In genomic region chr22:44398791-44399190, GRCh38 we compare ENCODE assay signal across 21 cellular contexts.
DNase-seq lines count a peak whose midpoint lies in the region; ATAC-seq and TF ChIP-seq lines count a peak whose summit lies in the region.
"Had no signal": no experiment of that assay in that cellular context is flagged by ENCODE, and none has a peak within 500 bp of the region (broad histone marks: within the 10 kb centered on the region; RNA-seq: fewer than 3 reads in every experiment).

No MANE protein-coding gene starts in this region.

- H3K36me3 ChIP-seq in upper lobe of left lung = no peaks in the 10 kb centered on the region
- no peaks in the 10 kb centered on the region for H3K36me3 ChIP-seq in Karpas-422 (ENCODE audit: insufficient read depth, low read length)
- H3K36me3 ChIP-seq: breast epithelium, lower lobe of right lung, suprapubic skin had no signal

- TF ChIP-seq CTCF in chondrocyte (IDR thresholded peaks at IDR 0.05) (no peak), upper lobe of left lung (IDR thresholded peaks at IDR 0.05) (no peak)

- TF ChIP-seq POLR2A in upper lobe of left lung (IDR thresholded peaks at IDR 0.05) = no peak

- no peak overlapping the region for H3K4me3 ChIP-seq in upper lobe of left lung
- H3K4me3 ChIP-seq in Karpas-422 (ENCODE audit: low read length) = no peak overlapping the region
- H3K4me3 ChIP-seq: breast epithelium, hepatocyte, lower lobe of right lung, suprapubic skin had no signal

- no peaks in the 10 kb centered on the region for H3K36me3 Mint-ChIP-seq in activated naive CD8-positive, alpha-beta T cell treated with anti-CD3 and anti-CD28 coated beads, Interleukin-2, amount 10 ng/mL, durations not matched to agents 7 days and 5 days
- no peaks in the 10 kb centered on the region for H3K36me3 Mint-ChIP-seq in activated naive CD8-positive, alpha-beta T cell treated with anti-CD3 and anti-CD28 coated beads, Interleukin-2, amount 50 U/mL, for 24 hours (ENCODE audit: low read depth)
- H3K36me3 Mint-ChIP-seq in chondrocyte (ENCODE audit: low read depth) = no peaks in the 10 kb centered on the region

- H2AFZ ChIP-seq in Karpas-422 (ENCODE audit: low read length) = no peak overlapping the region
- H2AFZ ChIP-seq: hepatocyte had no signal

- H3K4me1 ChIP-seq in upper lobe of left lung (no peaks in the 10 kb centered on the region), Karpas-422 (ENCODE audit: low read length) (no peaks in the 10 kb centered on the region)
- H3K4me1 ChIP-seq: breast epithelium, lower lobe of right lung had no signal

- H3K4me3 Mint-ChIP-seq in activated naive CD8-positive, alpha-beta T cell treated with anti-CD3 and anti-CD28 coated beads, Interleukin-2, amount 10 ng/mL, durations not matched to agents 7 days and 5 days = no peak overlapping the region
- no peak overlapping the region for H3K4me3 Mint-ChIP-seq in activated naive CD8-positive, alpha-beta T cell treated with anti-CD3 and anti-CD28 coated beads, Interleukin-2, amount 50 U/mL, for 24 hours
- H3K4me3 Mint-ChIP-seq in chondrocyte (ENCODE audit: unreplicated experiment) = no peak overlapping the region
- H3K4me3 Mint-ChIP-seq: activated CD8-positive, alpha-beta T cell treated with anti-CD3 and anti-CD28 coated beads for 36 hours; dendritic cell treated with granulocyte-macrophage colony-stimulating factor and Interleukin-4, amounts not matched to agents 40 ng/mL and 50 ng/mL, for 4 days; T-helper 17 cell had no signal

- H3K9me3 Mint-ChIP-seq in activated naive CD8-positive, alpha-beta T cell treated with anti-CD3 and anti-CD28 coated beads, Interleukin-2, amount 10 ng/mL, durations not matched to agents 7 days and 5 days = no peaks in the 10 kb centered on the region
- H3K9me3 Mint-ChIP-seq in activated naive CD8-positive, alpha-beta T cell treated with anti-CD3 and anti-CD28 coated beads, Interleukin-2, amount 50 U/mL, for 24 hours = no peaks in the 10 kb centered on the region
- no peaks in the 10 kb centered on the region for H3K9me3 Mint-ChIP-seq in chondrocyte (ENCODE audit: low read depth)
- H3K9me3 Mint-ChIP-seq: activated CD8-positive, alpha-beta T cell treated with anti-CD3 and anti-CD28 coated beads for 36 hours; CD8-positive, alpha-beta memory T cell; dendritic cell treated with granulocyte-macrophage colony-stimulating factor and Interleukin-4, amounts not matched to agents 40 ng/mL and 50 ng/mL, for 4 days had no signal

- H3K9ac ChIP-seq in Karpas-422 (ENCODE audit: low read length) = no peak overlapping the region

- no peak overlapping the region for H3K4me2 ChIP-seq in Karpas-422 (ENCODE audit: low read depth, low read length, poor library complexity, severe bottlenecking)
- H3K4me2 ChIP-seq: hepatocyte had no signal

- H4K20me1 ChIP-seq in Karpas-422 (ENCODE audit: insufficient read depth, low read depth, low read length) = no peaks in the 10 kb centered on the region

- no peak overlapping the region for H3K27ac ChIP-seq in upper lobe of left lung
- no peak overlapping the region for H3K27ac ChIP-seq in Karpas-422 (ENCODE audit: low read length)
- H3K27ac ChIP-seq: breast epithelium, hepatocyte, lower lobe of right lung, suprapubic skin had no signal

- no peak overlapping the region for H3K27ac Mint-ChIP-seq in activated naive CD8-positive, alpha-beta T cell treated with anti-CD3 and anti-CD28 coated beads, Interleukin-2, amount 10 ng/mL, durations not matched to agents 7 days and 5 days
- H3K27ac Mint-ChIP-seq in activated naive CD8-positive, alpha-beta T cell treated with anti-CD3 and anti-CD28 coated beads, Interleukin-2, amount 50 U/mL, for 24 hours = no peak overlapping the region
- no peak overlapping the region for H3K27ac Mint-ChIP-seq in chondrocyte (ENCODE audit: unreplicated experiment)
- H3K27ac Mint-ChIP-seq: activated CD8-positive, alpha-beta T cell treated with anti-CD3 and anti-CD28 coated beads for 36 hours; dendritic cell treated with granulocyte-macrophage colony-stimulating factor and Interleukin-4, amounts not matched to agents 40 ng/mL and 50 ng/mL, for 4 days; T-helper 17 cell had no signal

- peaks cover 2% of the 10 kb centered on the region for H3K4me1 Mint-ChIP-seq in activated naive CD8-positive, alpha-beta T cell treated with anti-CD3 and anti-CD28 coated beads, Interleukin-2, amount 10 ng/mL, durations not matched to agents 7 days and 5 days
- no peaks in the 10 kb centered on the region for H3K4me1 Mint-ChIP-seq in activated naive CD8-positive, alpha-beta T cell treated with anti-CD3 and anti-CD28 coated beads, Interleukin-2, amount 50 U/mL, for 24 hours
- H3K4me1 Mint-ChIP-seq in chondrocyte (ENCODE audit: low read depth) = peaks cover 4% of the 10 kb centered on the region

- POLR2A ChIA-PET in activated naive CD8-positive, alpha-beta T cell treated with anti-CD3 and anti-CD28 coated beads, Interleukin-2, amount 10 ng/mL, durations not matched to agents 7 days and 5 days (lab: Charles Lee) = no interaction called here

- DNase-seq in activated naive CD8-positive, alpha-beta T cell treated with anti-CD3 and anti-CD28 coated beads, Interleukin-2, amount 10 ng/mL, durations not matched to agents 7 days and 5 days = peak; percentile 9
- DNase-seq in activated naive CD8-positive, alpha-beta T cell treated with anti-CD3 and anti-CD28 coated beads, Interleukin-2, amount 50 U/mL, for 24 hours = no peak
- DNase-seq in chondrocyte (ENCODE audit: low spot score) = peak; percentile 49
- peak; percentile 71 for DNase-seq in mesenteric fat pad (ENCODE audit: low spot score)
- DNase-seq in upper lobe of left lung = peak; percentile 7 to 25
- no peak for DNase-seq in activated CD4-positive, alpha-beta T cell treated with anti-CD3 and anti-CD28 coated beads, Interleukin-2, amount 50 U/mL, for 48 hours
- no peak for DNase-seq in Karpas-422
- DNase-seq: activated CD8-positive, alpha-beta T cell treated with anti-CD3 and anti-CD28 coated beads for 36 hours; CD8-positive, alpha-beta memory T cell; DMS53; IMR-90; NCI-H187; NCI-H226; NCI-H82 had no signal

- 67 to 69% methylated on average over 4 to 7 of the region's 7 CpGs for WGBS in upper lobe of left lung, 2 donors

- no peak for TF ChIP-seq EP300 in upper lobe of left lung (IDR thresholded peaks at IDR 0.05)

- no peaks in the 10 kb centered on the region for H3K9me2 ChIP-seq in Karpas-422 (replicated peaks; ENCODE audit: insufficient read depth, low read length)

- no peaks in the 10 kb centered on the region for H3K79me2 ChIP-seq in Karpas-422 (ENCODE audit: low read length)
- H3K79me2 ChIP-seq: hepatocyte had no signal

- no peak for ATAC-seq in activated naive CD8-positive, alpha-beta T cell treated with anti-CD3 and anti-CD28 coated beads, Interleukin-2, amount 10 ng/mL, durations not matched to agents 7 days and 5 days (ENCODE audit: low read depth)
- no peak for ATAC-seq in activated naive CD8-positive, alpha-beta T cell treated with anti-CD3 and anti-CD28 coated beads, Interleukin-2, amount 50 U/mL, for 24 hours
- ATAC-seq in upper lobe of left lung (ENCODE audit: low FRiP score in 2 of 2) (no peak), HG03039 (IDR thresholded peaks at IDR 0.05; ENCODE audit: unreplicated experiment) (no peak)
- ATAC-seq: activated CD8-positive, alpha-beta T cell treated with anti-CD3 and anti-CD28 coated beads for 36 hours; lower lobe of right lung; T-helper 17 cell had no signal

- H3K9me3 ChIP-seq in upper lobe of left lung (no peaks in the 10 kb centered on the region), Karpas-422 (ENCODE audit: low read length) (no peaks in the 10 kb centered on the region)
- H3K9me3 ChIP-seq: breast epithelium, lower lobe of right lung, suprapubic skin had no signal

- no peaks in the 10 kb centered on the region for H3K27me3 ChIP-seq in upper lobe of left lung
- H3K27me3 ChIP-seq in Karpas-422 (ENCODE audit: low read length) = no peaks in the 10 kb centered on the region
- H3K27me3 ChIP-seq: hepatocyte had no signal

- H3K27me3 Mint-ChIP-seq in activated naive CD8-positive, alpha-beta T cell treated with anti-CD3 and anti-CD28 coated beads, Interleukin-2, amount 10 ng/mL, durations not matched to agents 7 days and 5 days = no peaks in the 10 kb centered on the region
- H3K27me3 Mint-ChIP-seq in activated naive CD8-positive, alpha-beta T cell treated with anti-CD3 and anti-CD28 coated beads, Interleukin-2, amount 50 U/mL, for 24 hours = no peaks in the 10 kb centered on the region
- peaks cover 42% of the 10 kb centered on the region for H3K27me3 Mint-ChIP-seq in chondrocyte (ENCODE audit: low read depth)
- H3K27me3 Mint-ChIP-seq: activated CD8-positive, alpha-beta T cell treated with anti-CD3 and anti-CD28 coated beads for 36 hours had no signal

Comparison
In these comparisons a context has a peak if more than half of its experiments do, and no peak if none do; other contexts are left out.
1. DNase-seq: peak in activated naive CD8-positive, alpha-beta T cell treated with anti-CD3 and anti-CD28 coated beads, Interleukin-2, amount 10 ng/mL, durations not matched to agents 7 days and 5 days (single experiment), chondrocyte (single experiment), mesenteric fat pad (single experiment) and upper lobe of left lung (2 of 2); none in activated naive CD8-positive, alpha-beta T cell treated with anti-CD3 and anti-CD28 coated beads, Interleukin-2, amount 50 U/mL, for 24 hours (single experiment), activated CD4-positive, alpha-beta T cell treated with anti-CD3 and anti-CD28 coated beads, Interleukin-2, amount 50 U/mL, for 48 hours (0 of 2) and Karpas-422 (single experiment).